Comparison of ENCODE assay signal across 11 cellular contexts in genomic region chr2:171798156-171798815, GRCh38.
DNase-seq lines count a peak whose midpoint lies in the region; ATAC-seq, FAIRE-seq and TF ChIP-seq lines count a peak whose summit lies in the region.
"Had no signal": no experiment of that assay in that cellular context is flagged by ENCODE, and none has a peak within 500 bp of the region (broad histone marks: within the 10 kb centered on the region; RNA-seq: fewer than 3 reads in every experiment).

No MANE protein-coding gene starts in this region.

- no peaks in the 10 kb centered on the region for H3K27me3 ChIP-seq in PC-9 (ENCODE audit: insufficient read depth, low read depth)
- H3K27me3 ChIP-seq in skeletal muscle satellite cell (ENCODE audit: control insufficient read depth, insufficient read depth, low read length), result no peaks in the 10 kb centered on the region
- no peaks in the 10 kb centered on the region for H3K27me3 ChIP-seq in pancreas

- 87 to 88% methylated on average over 6 of the region's 6 CpGs for WGBS in pancreas, 2 donors

- H3K27ac ChIP-seq in PC-9 (peak overlapping the region; percentile 21), pancreas (no peak overlapping the region)

- H3K9me3 Mint-ChIP-seq in activated CD4-positive, alpha-beta T cell treated with anti-CD3 and anti-CD28 coated beads, Interleukin-2, amount 10 ng/mL, durations not matched to agents 7 days and 5 days, result no peaks in the 10 kb centered on the region
- H3K9me3 Mint-ChIP-seq in glutamatergic neuron (ENCODE audit: unreplicated experiment), result no peaks in the 10 kb centered on the region

- H3K4me2 ChIP-seq in PC-9, result peak overlapping the region; percentile 14
- peak overlapping the region; percentile 49 for H3K4me2 ChIP-seq in skeletal muscle satellite cell (ENCODE audit: low read length)

- H3K4me3 ChIP-seq in PC-9 (no peak overlapping the region), epithelial cell of esophagus (ENCODE audit: low read length) (no peak overlapping the region), skeletal muscle satellite cell (ENCODE audit: low read length) (no peak overlapping the region), pancreas (no peak overlapping the region)

- H3K36me3 ChIP-seq in PC-9 (ENCODE audit: low read depth) (peaks cover 4% of the 10 kb centered on the region; the same call in 1 of the 2 replicates), skeletal muscle satellite cell (ENCODE audit: insufficient read depth, low read length) (no peaks in the 10 kb centered on the region), pancreas (no peaks in the 10 kb centered on the region)

- no peaks in the 10 kb centered on the region for H3K79me2 ChIP-seq in PC-9 (ENCODE audit: low read depth)

- H3K4me1 ChIP-seq in PC-9 (replicated peaks; ENCODE audit: insufficient read depth), result peaks cover 20% of the 10 kb centered on the region
- H3K4me1 ChIP-seq in skeletal muscle satellite cell (ENCODE audit: control insufficient read depth, insufficient read depth, low read length), result peaks cover 16% of the 10 kb centered on the region
- no peaks in the 10 kb centered on the region for H3K4me1 ChIP-seq in pancreas

- no peaks in the 10 kb centered on the region for H3F3A ChIP-seq in PC-9 (ENCODE audit: insufficient read depth, low read depth)

- no peak overlapping the region for H2AFZ ChIP-seq in PC-9

- peaks cover 19% of the 10 kb centered on the region for H3K4me1 Mint-ChIP-seq in activated CD4-positive, alpha-beta T cell treated with anti-CD3 and anti-CD28 coated beads, Interleukin-2, amount 10 ng/mL, durations not matched to agents 7 days and 5 days
- peaks cover 7% of the 10 kb centered on the region for H3K4me1 Mint-ChIP-seq in glutamatergic neuron (ENCODE audit: low read depth, unreplicated experiment)
- H3K4me1 Mint-ChIP-seq: B cell had no signal

- no peak for FAIRE-seq in pancreas (lab: Jason Lieb, UNC)

- H3K9me2 ChIP-seq in PC-9 (ENCODE audit: insufficient read depth), result no peaks in the 10 kb centered on the region

- H3K36me3 Mint-ChIP-seq in activated CD4-positive, alpha-beta T cell treated with anti-CD3 and anti-CD28 coated beads, Interleukin-2, amount 10 ng/mL, durations not matched to agents 7 days and 5 days (ENCODE audit: low read depth), result peaks cover 23% of the 10 kb centered on the region
- H3K36me3 Mint-ChIP-seq in glutamatergic neuron (ENCODE audit: unreplicated experiment), result no peaks in the 10 kb centered on the region

- no peaks in the 10 kb centered on the region for H4K20me1 ChIP-seq in PC-9 (ENCODE audit: insufficient read depth)

- POLR2A ChIA-PET in activated CD4-positive, alpha-beta T cell treated with anti-CD3 and anti-CD28 coated beads, Interleukin-2, amount 10 ng/mL, durations not matched to agents 7 days and 5 days (lab: Charles Lee), result no interaction called here
- POLR2A ChIA-PET in PC-9 (lab: Charles Lee; ENCODE audit: unreplicated experiment), result no interaction called here

- TF ChIP-seq CTCF in PC-9 (conservative IDR thresholded peaks at IDR 0.05), result no peak
- no peak for TF ChIP-seq CTCF in epithelial cell of esophagus (IDR thresholded peaks at IDR 0.05; ENCODE audit: insufficient read depth, low read depth, low read length, missing control alignments)
- no peak for TF ChIP-seq CTCF in glutamatergic neuron (IDR thresholded peaks at IDR 0.05; ENCODE audit: partially characterized antibody, unreplicated experiment)
- no peak for TF ChIP-seq CTCF in pancreas (IDR thresholded peaks at IDR 0.05)

- no peak overlapping the region for H3K4me3 Mint-ChIP-seq in activated CD4-positive, alpha-beta T cell treated with anti-CD3 and anti-CD28 coated beads, Interleukin-2, amount 10 ng/mL, durations not matched to agents 7 days and 5 days
- H3K4me3 Mint-ChIP-seq in glutamatergic neuron (ENCODE audit: unreplicated experiment), result no peak overlapping the region
- H3K4me3 Mint-ChIP-seq: B cell had no signal

- H3K9me3 ChIP-seq in PC-9 (ENCODE audit: insufficient read depth, low read depth) (no peaks in the 10 kb centered on the region), skeletal muscle satellite cell (replicated peaks; ENCODE audit: low read length) (no peaks in the 10 kb centered on the region), pancreas (no peaks in the 10 kb centered on the region)

- BruUV-seq in PC-9 (replicated peaks; lab: Mats Ljungman, UMichigan), result no TSS peak

- intact Hi-C loops in PC-9 (cut with micrococcal nuclease; ENCODE audit: unreplicated experiment) (loop anchor here (5.0 kb wide), 1 partner anchor 96 kb away; no protein-coding TSS in a partner anchor), pancreas (cut with DNase I) (loop anchor here in 1 of 3 donors (10.0 kb wide), 1 partner anchor 193 kb away; no protein-coding TSS in a partner anchor)

- no peak for DNase-seq in activated CD4-positive, alpha-beta T cell treated with anti-CD3 and anti-CD28 coated beads, Interleukin-2, amount 10 ng/mL, durations not matched to agents 7 days and 5 days
- DNase-seq in activated CD4-positive, alpha-beta T cell treated with anti-CD3 and anti-CD28 coated beads for 1 hour, result no peak
- peak in 1 of 2 experiments; percentile 58 for DNase-seq in PC-9
- DNase-seq in epithelial cell of esophagus (ENCODE audit: low read depth), result peak; percentile 63
- no peak for DNase-seq in glutamatergic neuron
- DNase-seq in stimulated activated CD4-positive, alpha-beta T cell treated with anti-CD3 and anti-CD28 coated beads, Interleukin-15, amount 100 ng/mL, for 24 hours, result no peak
- no peak for DNase-seq in pancreas
- DNase-seq: amygdala; stimulated activated CD4-positive, alpha-beta T cell treated with anti-CD3 and anti-CD28 coated beads, Interleukin-4, amount 100 ng/mL, for 1 hour had no signal

- peak overlapping the region; percentile 41 for H3K9ac ChIP-seq in skeletal muscle satellite cell (ENCODE audit: low read depth, low read length)

- H3K27me3 Mint-ChIP-seq in activated CD4-positive, alpha-beta T cell treated with anti-CD3 and anti-CD28 coated beads, Interleukin-2, amount 10 ng/mL, durations not matched to agents 7 days and 5 days, result no peaks in the 10 kb centered on the region
- H3K27me3 Mint-ChIP-seq in glutamatergic neuron (ENCODE audit: unreplicated experiment), result peaks cover 2% of the 10 kb centered on the region
- H3K27me3 Mint-ChIP-seq: B cell had no signal

- ATAC-seq in pancreas, result no peak

- CTCF ChIA-PET in activated CD4-positive, alpha-beta T cell treated with anti-CD3 and anti-CD28 coated beads, Interleukin-2, amount 10 ng/mL, durations not matched to agents 7 days and 5 days (lab: Charles Lee), result no interaction called here
- CTCF ChIA-PET in PC-9 (lab: Charles Lee), result no interaction called here

- peak overlapping the region; percentile 34 for H3K27ac Mint-ChIP-seq in activated CD4-positive, alpha-beta T cell treated with anti-CD3 and anti-CD28 coated beads, Interleukin-2, amount 10 ng/mL, durations not matched to agents 7 days and 5 days
- H3K27ac Mint-ChIP-seq in glutamatergic neuron (ENCODE audit: unreplicated experiment), result no peak overlapping the region
- H3K27ac Mint-ChIP-seq: B cell had no signal
